In the genomic region with DNA sequence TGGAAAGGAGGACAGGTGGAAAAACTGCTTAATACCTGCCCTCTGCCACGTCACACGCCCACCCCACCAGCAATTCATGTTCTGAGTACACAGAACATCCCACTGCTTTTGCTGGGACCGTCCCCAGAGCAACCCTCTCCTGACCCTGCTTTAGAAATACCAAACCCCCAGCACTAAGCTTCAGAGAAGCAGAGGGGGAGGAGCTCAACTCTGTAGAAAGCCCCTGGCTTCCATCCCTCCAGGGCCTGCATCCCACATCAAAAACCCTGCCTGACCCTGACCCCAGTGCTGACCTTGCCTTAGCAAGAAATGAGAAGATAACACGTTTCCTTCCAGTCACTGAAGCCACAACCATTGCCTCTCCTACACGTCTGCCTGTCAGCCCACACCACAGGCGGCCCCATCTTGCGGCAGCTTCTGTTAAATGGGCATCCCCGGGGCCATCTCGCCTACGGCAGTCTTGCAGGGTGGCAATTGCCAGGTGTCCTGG, we compare ENCODE assay signal across 9 cellular contexts. TPM values are rescaled to one million over a fixed set of nuclear protein-coding genes. Genes with fewer than 3 reads are reported as not detected.
DNase-seq lines count a peak whose midpoint lies in the region; ATAC-seq and TF ChIP-seq lines count a peak whose summit lies in the region.
"Had no signal": no experiment of that assay in that cellular context is flagged by ENCODE, and none has a peak within 500 bp of the region (broad histone marks: within the 10 kb centered on the region; RNA-seq: fewer than 3 reads in every experiment).

No MANE protein-coding gene starts in this region.

- no peak overlapping the region for H3K4me2 ChIP-seq in mammary epithelial cell (ENCODE audit: insufficient read depth, low read depth, low read length)
- peak overlapping the region; percentile 81 for H3K4me2 ChIP-seq in OCI-LY7 (ENCODE audit: low read length)
- no peak overlapping the region for H3K4me2 ChIP-seq in PC-9

- intact Hi-C loops in breast epithelium (cut with DNase I; ENCODE audit: low total_unique reads) (no loop called here), mammary epithelial cell (cut with micrococcal nuclease) (no loop called here), OCI-LY7 (cut with micrococcal nuclease; ENCODE audit: unreplicated experiment) (no loop called here), PC-9 (cut with micrococcal nuclease; ENCODE audit: unreplicated experiment) (no loop called here)

- H3K9ac ChIP-seq in mammary epithelial cell (ENCODE audit: insufficient read depth, low read length) = no peak overlapping the region

- WGBS in mammary epithelial cell (ENCODE audit: low coverage, missing lambda C conversion rate) = 77% methylated on average over 10 of the region's 10 CpGs

- H3K4me3 Mint-ChIP-seq in activated naive CD8-positive, alpha-beta T cell treated with anti-CD3 and anti-CD28 coated beads, Interleukin-2, amount 10 ng/mL, durations not matched to agents 7 days and 5 days = peak overlapping the region; percentile 62
- peak overlapping the region; percentile 78 for H3K4me3 Mint-ChIP-seq in stimulated activated naive CD8-positive, alpha-beta T cell treated with anti-CD3 and anti-CD28 coated beads, Interleukin-15, Interleukin-2, amounts not matched to agents 100 ng/mL and 50 ng/mL, for 24 hours
- no peak overlapping the region for H3K4me3 Mint-ChIP-seq in WTC11

- H3K79me2 ChIP-seq in mammary epithelial cell (ENCODE audit: insufficient read depth, low read length) = peaks cover 86% of the 10 kb centered on the region
- H3K79me2 ChIP-seq in OCI-LY7 (ENCODE audit: insufficient read depth, low read depth, low read length) = no peaks in the 10 kb centered on the region
- no peaks in the 10 kb centered on the region for H3K79me2 ChIP-seq in PC-9 (ENCODE audit: low read depth)

- H3K27ac ChIP-seq in breast epithelium = peak overlapping the region; percentile 48
- no peak overlapping the region for H3K27ac ChIP-seq in mammary epithelial cell (ENCODE audit: insufficient read depth, low read depth, low read length)
- no peak overlapping the region for H3K27ac ChIP-seq in OCI-LY7 (ENCODE audit: low read depth, low read length, poor library complexity, severe bottlenecking)
- no peak overlapping the region for H3K27ac ChIP-seq in PC-9
- H3K27ac ChIP-seq: epithelial cell of prostate had no signal

- H3F3A ChIP-seq in PC-9 (ENCODE audit: insufficient read depth, low read depth) = no peaks in the 10 kb centered on the region

- H3K9me2 ChIP-seq in OCI-LY7 (ENCODE audit: insufficient read depth, low read length) (no peaks in the 10 kb centered on the region), PC-9 (ENCODE audit: insufficient read depth) (no peaks in the 10 kb centered on the region)

- DNase-seq in breast epithelium (ENCODE audit: low spot score in 2 of 2) (no peak), mammary epithelial cell (no peak), OCI-LY7 (ENCODE audit: low spot score) (no peak), WTC11 (ENCODE audit: low spot score) (no peak), AG08396 (ENCODE audit: low spot score) (no peak), PC-9 (no peak)
- peak; percentile 72 for DNase-seq in activated naive CD8-positive, alpha-beta T cell treated with anti-CD3 and anti-CD28 coated beads, Interleukin-2, amount 10 ng/mL, durations not matched to agents 7 days and 5 days

- TF ChIP-seq CTCF in breast epithelium (IDR thresholded peaks at IDR 0.05) (no peak), mammary epithelial cell (conservative IDR thresholded peaks at IDR 0.05 in 1 of 2, IDR thresholded peaks at IDR 0.05 in 1 of 2; ENCODE audit: extremely low read depth in 1 of 2, insufficient read depth in 1 of 2, low read depth in 1 of 2, low read length in 2 of 2) (no peak), OCI-LY7 (conservative IDR thresholded peaks at IDR 0.05; ENCODE audit: low read length) (no peak), WTC11 (IDR thresholded peaks at IDR 0.05) (no peak), PC-9 (conservative IDR thresholded peaks at IDR 0.05) (no peak)

- no peak overlapping the region for H2AFZ ChIP-seq in mammary epithelial cell (ENCODE audit: low read depth, low read length)
- H2AFZ ChIP-seq in OCI-LY7 (ENCODE audit: low read length) = no peak overlapping the region
- no peak overlapping the region for H2AFZ ChIP-seq in PC-9

- no peak for TF ChIP-seq POLR2A in breast epithelium (IDR thresholded peaks at IDR 0.05)

- H3K4me1 ChIP-seq in breast epithelium (peaks cover 8 to 11% of the 10 kb centered on the region in 2 donors), mammary epithelial cell (ENCODE audit: insufficient read depth, low read length) (peaks cover 50% of the 10 kb centered on the region), OCI-LY7 (ENCODE audit: insufficient read depth, low read length, poor library complexity, severe bottlenecking) (peaks cover 77% of the 10 kb centered on the region), PC-9 (replicated peaks; ENCODE audit: insufficient read depth) (peaks cover 15% of the 10 kb centered on the region)

- peaks cover 11% of the 10 kb centered on the region for H3K36me3 Mint-ChIP-seq in activated naive CD8-positive, alpha-beta T cell treated with anti-CD3 and anti-CD28 coated beads, Interleukin-2, amount 10 ng/mL, durations not matched to agents 7 days and 5 days
- H3K36me3 Mint-ChIP-seq in stimulated activated naive CD8-positive, alpha-beta T cell treated with anti-CD3 and anti-CD28 coated beads, Interleukin-15, Interleukin-2, amounts not matched to agents 100 ng/mL and 50 ng/mL, for 24 hours (ENCODE audit: low read depth) = peaks cover 61% of the 10 kb centered on the region
- H3K36me3 Mint-ChIP-seq in WTC11 = no peaks in the 10 kb centered on the region

- H3K4me1 Mint-ChIP-seq in activated naive CD8-positive, alpha-beta T cell treated with anti-CD3 and anti-CD28 coated beads, Interleukin-2, amount 10 ng/mL, durations not matched to agents 7 days and 5 days = peaks cover 75% of the 10 kb centered on the region
- peaks cover 98% of the 10 kb centered on the region for H3K4me1 Mint-ChIP-seq in stimulated activated naive CD8-positive, alpha-beta T cell treated with anti-CD3 and anti-CD28 coated beads, Interleukin-15, Interleukin-2, amounts not matched to agents 100 ng/mL and 50 ng/mL, for 24 hours (ENCODE audit: low read depth)
- peaks cover 8% of the 10 kb centered on the region for H3K4me1 Mint-ChIP-seq in WTC11

- H3K27me3 Mint-ChIP-seq in activated naive CD8-positive, alpha-beta T cell treated with anti-CD3 and anti-CD28 coated beads, Interleukin-2, amount 10 ng/mL, durations not matched to agents 7 days and 5 days = no peaks in the 10 kb centered on the region
- H3K27me3 Mint-ChIP-seq in stimulated activated naive CD8-positive, alpha-beta T cell treated with anti-CD3 and anti-CD28 coated beads, Interleukin-15, Interleukin-2, amounts not matched to agents 100 ng/mL and 50 ng/mL, for 24 hours = no peaks in the 10 kb centered on the region
- H3K27me3 Mint-ChIP-seq in WTC11 (ENCODE audit: low read depth) = no peaks in the 10 kb centered on the region

- peak overlapping the region; percentile 70 for H3K27ac Mint-ChIP-seq in activated naive CD8-positive, alpha-beta T cell treated with anti-CD3 and anti-CD28 coated beads, Interleukin-2, amount 10 ng/mL, durations not matched to agents 7 days and 5 days
- peak overlapping the region; percentile 95 for H3K27ac Mint-ChIP-seq in stimulated activated naive CD8-positive, alpha-beta T cell treated with anti-CD3 and anti-CD28 coated beads, Interleukin-15, Interleukin-2, amounts not matched to agents 100 ng/mL and 50 ng/mL, for 24 hours
- H3K27ac Mint-ChIP-seq in WTC11 = no peak overlapping the region

- H3K9me3 Mint-ChIP-seq in activated naive CD8-positive, alpha-beta T cell treated with anti-CD3 and anti-CD28 coated beads, Interleukin-2, amount 10 ng/mL, durations not matched to agents 7 days and 5 days = no peaks in the 10 kb centered on the region
- no peaks in the 10 kb centered on the region for H3K9me3 Mint-ChIP-seq in stimulated activated naive CD8-positive, alpha-beta T cell treated with anti-CD3 and anti-CD28 coated beads, Interleukin-15, Interleukin-2, amounts not matched to agents 100 ng/mL and 50 ng/mL, for 24 hours
- no peaks in the 10 kb centered on the region for H3K9me3 Mint-ChIP-seq in WTC11

- H3K4me3 ChIP-seq in breast epithelium (no peak overlapping the region), mammary epithelial cell (replicated peaks in 1 of 3; ENCODE audit: insufficient read depth in 1 of 3, low read depth in 2 of 3, low read length in 3 of 3) (no peak overlapping the region), OCI-LY7 (ENCODE audit: low read depth, low read length, poor library complexity, severe bottlenecking) (no peak overlapping the region), PC-9 (no peak overlapping the region)

- no peaks in the 10 kb centered on the region for H3K9me3 ChIP-seq in breast epithelium
- H3K9me3 ChIP-seq in mammary epithelial cell (replicated peaks; ENCODE audit: insufficient read depth, low read length) = no peaks in the 10 kb centered on the region
- H3K9me3 ChIP-seq in OCI-LY7 (ENCODE audit: low read length) = no peaks in the 10 kb centered on the region
- no peaks in the 10 kb centered on the region for H3K9me3 ChIP-seq in PC-9 (ENCODE audit: insufficient read depth, low read depth)

- dilution Hi-C loops in mammary epithelial cell (cut with HindIII; ENCODE audit: low sequenced_read_pairs) = loop anchor here (5.0 kb wide), 1 partner anchor 77 kb away; the partner anchor contains the start of gene TMEM106C

- H4K20me1 ChIP-seq in mammary epithelial cell (ENCODE audit: insufficient read depth, low read length) (no peaks in the 10 kb centered on the region), OCI-LY7 (ENCODE audit: insufficient read depth, low read length) (no peaks in the 10 kb centered on the region), PC-9 (ENCODE audit: insufficient read depth) (no peaks in the 10 kb centered on the region)

- POLR2A ChIA-PET in OCI-LY7 (lab: Charles Lee) (interaction anchor here (1.3 to 2.3 kb wide), 2 partner anchors 10 to 11 kb away, joined by 4 to 6 read pairs; no protein-coding TSS in a partner anchor), WTC11 (lab: Charles Lee) (no interaction called here), PC-9 (lab: Charles Lee; ENCODE audit: unreplicated experiment) (no interaction called here)
- POLR2A ChIA-PET in activated naive CD8-positive, alpha-beta T cell treated with anti-CD3 and anti-CD28 coated beads, Interleukin-2, amount 10 ng/mL, durations not matched to agents 7 days and 5 days (lab: Charles Lee) = interaction anchor here (0.9 to 3.1 kb wide), 11 partner anchors 11 to 221 kb away, joined by 3 to 13 read pairs (median 6); partner anchors contain the start of genes HDAC7, RPAP3, SENP1 and VDR

- peak; percentile 68 for ATAC-seq in activated naive CD8-positive, alpha-beta T cell treated with anti-CD3 and anti-CD28 coated beads, Interleukin-2, amount 10 ng/mL, durations not matched to agents 7 days and 5 days (ENCODE audit: low read depth)
- no peak for ATAC-seq in WTC11

- H3K27me3 ChIP-seq in breast epithelium (no peaks in the 10 kb centered on the region), mammary epithelial cell (ENCODE audit: insufficient read depth, low read length) (no peaks in the 10 kb centered on the region), PC-9 (ENCODE audit: insufficient read depth, low read depth) (no peaks in the 10 kb centered on the region)

- in situ Hi-C loops in mammary epithelial cell (cut with MboI; ENCODE audit: low sequenced_read_pairs in 2 of 2) = no loop called here

- BruUV-seq in mammary epithelial cell (replicated peaks; lab: Mats Ljungman, UMichigan) (no TSS peak), OCI-LY7 (replicated peaks; lab: Mats Ljungman, UMichigan) (no TSS peak), PC-9 (replicated peaks; lab: Mats Ljungman, UMichigan) (no TSS peak)

- H3K36me3 ChIP-seq in breast epithelium (no peaks in the 10 kb centered on the region), mammary epithelial cell (ENCODE audit: insufficient read depth, low read length) (peaks cover 4% of the 10 kb centered on the region), OCI-LY7 (ENCODE audit: insufficient read depth, low read length) (no peaks in the 10 kb centered on the region), PC-9 (ENCODE audit: low read depth) (no peaks in the 10 kb centered on the region)

- CTCF ChIA-PET in mammary epithelial cell (lab: Charles Lee; ENCODE audit: low non-redundant PET) (no interaction called here), OCI-LY7 (lab: Charles Lee; ENCODE audit: unreplicated experiment) (interaction anchor here (0.5 to 1.9 kb wide), 2 partner anchors 8 to 83 kb away, joined by 5 to 12 read pairs; no protein-coding TSS in a partner anchor), WTC11 (lab: Charles Lee) (interaction anchor here (0.7 to 2.0 kb wide), 4 partner anchors 13 to 83 kb away, joined by 3 to 5 read pairs (median 4); no protein-coding TSS in a partner anchor), PC-9 (lab: Charles Lee) (interaction anchor here (0.6 kb wide), 1 partner anchor 123 kb away, joined by 4 read pairs; no protein-coding TSS in a partner anchor)

RNA-seq across cellular contexts. Expression of gene VDR, which starts 19.7 kb away (rescaled TPM):
- total RNA-seq in breast epithelium (10 to 100 TPM in 2 of 3 donors, 1 to 10 TPM in 1; 1.6 to 41.7 (median 16.1) TPM), mammary epithelial cell (10 to 100 TPM; 71.8 to 89.5 TPM), OCI-LY7 (2022) (1.9 and 2.4 TPM in 2 replicates), WTC11 (2021) (0.76 to 1.3 TPM (median 0.76 TPM) in 3 replicates), PC-9 (2021) (7.5 and 12.3 TPM in 2 replicates)
- 105 TPM for polyA plus RNA-seq in mammary epithelial cell
- 129 TPM for polyA minus RNA-seq in mammary epithelial cell
- 4.8 and 5.4 TPM in 2 replicates for total RNA-seq in OCI-LY7 (2014; rRNA removed; shearing (Covaris generic))
- 10 to 100 TPM; 13.9 to 14.3 TPM for total RNA-seq in activated naive CD8-positive, alpha-beta T cell treated with anti-CD3 and anti-CD28 coated beads, Interleukin-2, amount 10 ng/mL, durations not matched to agents 7 days and 5 days

Comparison
In these comparisons a context has a peak if more than half of its experiments do, and no peak if none do; other contexts are left out.
1. H3K27ac ChIP-seq: peak in breast epithelium (2 of 2); none in mammary epithelial cell (single experiment), OCI-LY7 (single experiment) and PC-9 (single experiment).
2. POLR2A ChIA-PET loops: an anchor here in OCI-LY7 (1.3 to 2.3 kb wide) and activated naive CD8-positive, alpha-beta T cell treated with anti-CD3 and anti-CD28 coated beads, Interleukin-2, amount 10 ng/mL, durations not matched to agents 7 days and 5 days (0.9 to 3.1 kb wide); none called in WTC11 and PC-9.